40 cellular contexts compared by ENCODE assay signal in the genomic region with DNA sequence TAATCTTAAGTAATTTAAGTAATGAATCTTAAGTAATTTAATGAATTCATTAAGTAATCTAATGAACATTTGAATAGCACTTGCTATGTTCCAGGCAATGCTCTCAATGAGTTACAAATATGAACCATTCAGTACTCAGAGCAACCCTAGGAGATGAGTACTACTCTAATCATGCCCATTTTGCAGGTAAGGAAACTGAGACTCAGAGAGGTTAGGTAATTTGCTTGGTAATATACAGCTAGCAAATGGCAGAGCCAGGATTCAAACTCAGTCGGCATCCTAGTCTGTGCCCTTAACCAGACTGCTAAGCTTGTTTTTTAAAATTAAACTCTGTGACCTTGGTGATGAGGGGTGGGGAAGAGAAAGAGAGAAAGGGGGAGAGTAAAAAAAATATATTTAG. TPM values are rescaled to one million over a fixed set of nuclear protein-coding genes. Genes with fewer than 3 reads are reported as not detected.
"Had no signal": no experiment of that assay in that cellular context is flagged by ENCODE, and none has a peak within 500 bp of the region (broad histone marks: within the 10 kb centered on the region; RNA-seq: fewer than 3 reads in every experiment).

No MANE protein-coding gene starts in this region.

- H3K9me3 Mint-ChIP-seq: activated naive CD4-positive, alpha-beta T cell treated with anti-CD3 and anti-CD28 coated beads for 36 hours; activated naive CD4-positive, alpha-beta T cell treated with anti-CD3 and anti-CD28 coated beads, Interleukin-2, amount 10 ng/mL, durations not matched to agents 7 days and 5 days; activated naive CD4-positive, alpha-beta T cell treated with anti-CD3 and anti-CD28 coated beads, Interleukin-2, amount 50 U/mL, for 24 hours; activated naive CD4-positive, alpha-beta T cell treated with anti-CD3 and anti-CD28 coated beads, Interleukin-2, amount 50 U/mL, for 72 hours; activated naive CD8-positive, alpha-beta T cell treated with anti-CD3 and anti-CD28 coated beads for 36 hours; activated naive CD8-positive, alpha-beta T cell treated with anti-CD3 and anti-CD28 coated beads, Interleukin-2, amount 10 ng/mL, durations not matched to agents 7 days and 5 days; activated naive CD8-positive, alpha-beta T cell treated with anti-CD3 and anti-CD28 coated beads, Interleukin-2, amount 50 U/mL, for 24 hours; activated T-cell treated with anti-CD3 and anti-CD28 coated beads, Interleukin-2, amount 50 U/mL, for 24 hours; activated T-cell treated with anti-CD3 and anti-CD28 coated beads, Interleukin-2, amount 50 U/mL, for 4 hours; activated T-cell treated with anti-CD3 and anti-CD28 coated beads, Interleukin-2, amount 50 U/mL, for 72 hours; activated T-helper 1 cell treated with anti-CD3 and anti-CD28 coated beads, Interleukin-12 subunit alpha, Interleukin-12 subunit beta, Interleukin-2, Interleukin-4 antibody, amounts not matched to agents 30 ng/mL and 10 ng/mL and 1 ng/mL, durations not matched to agents 14 hours and 24 hours and 36 hours; activated T-helper 17 cell treated with anti-CD3 and anti-CD28 coated beads, Interleukin-2, amount 50 U/mL, for 72 hours; activated T-helper 2 cell treated with anti-CD3 and anti-CD28 coated beads, Interferon-gamma antibody, Interleukin-2, Interleukin-4, amounts not matched to agents 10 μg/mL and 5 μg/mL and 100 μg/mL, durations not matched to agents 14 hours and 24 hours and 36 hours; brain; central memory CD8-positive, alpha-beta T cell had no signal

- H3K9me3 ChIP-seq: adrenal gland, ascending aorta, body of pancreas, breast epithelium had no signal

- H3K27ac Mint-ChIP-seq: activated naive CD4-positive, alpha-beta T cell treated with anti-CD3 and anti-CD28 coated beads for 36 hours; activated naive CD4-positive, alpha-beta T cell treated with anti-CD3 and anti-CD28 coated beads, Interleukin-2, amount 10 ng/mL, durations not matched to agents 7 days and 5 days; activated naive CD4-positive, alpha-beta T cell treated with anti-CD3 and anti-CD28 coated beads, Interleukin-2, amount 50 U/mL, for 24 hours; activated naive CD4-positive, alpha-beta T cell treated with anti-CD3 and anti-CD28 coated beads, Interleukin-2, amount 50 U/mL, for 72 hours; activated naive CD8-positive, alpha-beta T cell; activated naive CD8-positive, alpha-beta T cell treated with anti-CD3 and anti-CD28 coated beads for 36 hours; activated naive CD8-positive, alpha-beta T cell treated with anti-CD3 and anti-CD28 coated beads, Interleukin-2, amount 10 ng/mL, durations not matched to agents 7 days and 5 days; activated naive CD8-positive, alpha-beta T cell treated with anti-CD3 and anti-CD28 coated beads, Interleukin-2, amount 50 U/mL, for 24 hours; activated T-cell treated with anti-CD3 and anti-CD28 coated beads, Interleukin-2, amount 50 U/mL, for 24 hours; activated T-cell treated with anti-CD3 and anti-CD28 coated beads, Interleukin-2, amount 50 U/mL, for 72 hours; activated T-helper 1 cell treated with anti-CD3 and anti-CD28 coated beads, Interleukin-12 subunit alpha, Interleukin-12 subunit beta, Interleukin-2, Interleukin-4 antibody, amounts not matched to agents 30 ng/mL and 10 ng/mL and 1 ng/mL, durations not matched to agents 14 hours and 24 hours and 36 hours; activated T-helper 17 cell treated with anti-CD3 and anti-CD28 coated beads, Interleukin-2, amount 50 U/mL, for 72 hours; activated T-helper 2 cell treated with anti-CD3 and anti-CD28 coated beads, Interferon-gamma antibody, Interleukin-2, Interleukin-4, amounts not matched to agents 10 μg/mL and 5 μg/mL and 100 μg/mL, durations not matched to agents 14 hours and 24 hours and 36 hours; brain had no signal

- H3K4me3 Mint-ChIP-seq: activated naive CD4-positive, alpha-beta T cell treated with anti-CD3 and anti-CD28 coated beads for 36 hours; activated naive CD4-positive, alpha-beta T cell treated with anti-CD3 and anti-CD28 coated beads, Interleukin-2, amount 10 ng/mL, durations not matched to agents 7 days and 5 days; activated naive CD4-positive, alpha-beta T cell treated with anti-CD3 and anti-CD28 coated beads, Interleukin-2, amount 50 U/mL, for 24 hours; activated naive CD8-positive, alpha-beta T cell; activated naive CD8-positive, alpha-beta T cell treated with anti-CD3 and anti-CD28 coated beads for 36 hours; activated naive CD8-positive, alpha-beta T cell treated with anti-CD3 and anti-CD28 coated beads, Interleukin-2, amount 10 ng/mL, durations not matched to agents 7 days and 5 days; activated naive CD8-positive, alpha-beta T cell treated with anti-CD3 and anti-CD28 coated beads, Interleukin-2, amount 50 U/mL, for 24 hours; activated T-cell treated with anti-CD3 and anti-CD28 coated beads, Interleukin-2, amount 50 U/mL, for 24 hours; activated T-cell treated with anti-CD3 and anti-CD28 coated beads, Interleukin-2, amount 50 U/mL, for 4 hours; activated T-cell treated with anti-CD3 and anti-CD28 coated beads, Interleukin-2, amount 50 U/mL, for 72 hours; activated T-helper 1 cell treated with anti-CD3 and anti-CD28 coated beads, Interleukin-12 subunit alpha, Interleukin-12 subunit beta, Interleukin-2, Interleukin-4 antibody, amounts not matched to agents 30 ng/mL and 10 ng/mL and 1 ng/mL, durations not matched to agents 14 hours and 24 hours and 36 hours; activated T-helper 17 cell treated with anti-CD3 and anti-CD28 coated beads, Interleukin-2, amount 50 U/mL, for 72 hours; central memory CD8-positive, alpha-beta T cell had no signal

- H3K4me3 ChIP-seq: adrenal gland, ascending aorta, body of pancreas, breast epithelium, cardiac muscle cell had no signal

- DNase-seq: activated effector memory CD4-positive, alpha-beta T cell treated with anti-CD3 and anti-CD28 coated beads, Interleukin-2, amount 50 U/mL, for 16 hours; activated effector memory CD4-positive, alpha-beta T cell treated with Interleukin-2 at 50 U/mL for 16 hours; activated gamma-delta T cell; activated gamma-delta T cell treated with Interleukin-2 at 50 U/mL for 16 hours; activated naive CD4-positive, alpha-beta T cell; activated naive CD4-positive, alpha-beta T cell treated with anti-CD3 and anti-CD28 coated beads for 36 hours; activated naive CD4-positive, alpha-beta T cell treated with anti-CD3 and anti-CD28 coated beads, Interleukin-2, amount 10 ng/mL, durations not matched to agents 7 days and 5 days; activated naive CD4-positive, alpha-beta T cell treated with anti-CD3 and anti-CD28 coated beads, Interleukin-2, amount 50 U/mL, for 16 hours; activated naive CD4-positive, alpha-beta T cell treated with Interleukin-2 at 50 U/mL for 16 hours; activated naive CD8-positive, alpha-beta T cell treated with anti-CD3 and anti-CD28 coated beads for 36 hours; activated naive CD8-positive, alpha-beta T cell treated with anti-CD3 and anti-CD28 coated beads, Interleukin-2, amount 10 ng/mL, durations not matched to agents 7 days and 5 days; activated naive CD8-positive, alpha-beta T cell treated with anti-CD3 and anti-CD28 coated beads, Interleukin-2, amount 50 U/mL, for 24 hours; activated T-cell treated with anti-CD3 and anti-CD28 coated beads, Interleukin-2, amount 50 U/mL, for 1 hour; activated T-cell treated with anti-CD3 and anti-CD28 coated beads, Interleukin-2, amount 50 U/mL, for 24 hours; activated T-cell treated with anti-CD3 and anti-CD28 coated beads, Interleukin-2, amount 50 U/mL, for 4 hours; activated T-cell treated with anti-CD3 and anti-CD28 coated beads, Interleukin-2, amount 50 U/mL, for 48 hours; activated T-cell treated with anti-CD3 and anti-CD28 coated beads, Interleukin-2, amount 50 U/mL, for 72 hours; adrenal gland; amniotic stem cell; amygdala; aorta; body of pancreas; brain microvascular endothelial cell; caudate nucleus; central memory CD4-positive, alpha-beta T cell; cerebellar nuclear complex had no signal

- H3K27me3 ChIP-seq: adrenal gland, ascending aorta, body of pancreas, brain microvascular endothelial cell, breast epithelium, cardiac muscle cell had no signal

- H3K27ac ChIP-seq: adrenal gland, ascending aorta, body of pancreas, brain microvascular endothelial cell, breast epithelium, cardiac muscle cell had no signal

- ATAC-seq: activated naive CD4-positive, alpha-beta T cell treated with anti-CD3 and anti-CD28 coated beads, Interleukin-2, amount 50 U/mL, for 72 hours; activated naive CD8-positive, alpha-beta T cell treated with anti-CD3 and anti-CD28 coated beads, Interleukin-2, amount 50 U/mL, for 24 hours; activated T-cell treated with anti-CD3 and anti-CD28 coated beads, Interleukin-2, amount 50 U/mL, for 4 hours; activated T-cell treated with anti-CD3 and anti-CD28 coated beads, Interleukin-2, amount 50 U/mL, for 72 hours; activated T-helper 17 cell treated with anti-CD3 and anti-CD28 coated beads, Interleukin-2, amount 50 U/mL, for 72 hours; body of pancreas had no signal

- H3K36me3 ChIP-seq: adrenal gland, ascending aorta, brain microvascular endothelial cell, breast epithelium, cardiac muscle cell had no signal

- H3K27me3 Mint-ChIP-seq: activated naive CD4-positive, alpha-beta T cell treated with anti-CD3 and anti-CD28 coated beads, Interleukin-2, amount 10 ng/mL, durations not matched to agents 7 days and 5 days; activated naive CD4-positive, alpha-beta T cell treated with anti-CD3 and anti-CD28 coated beads, Interleukin-2, amount 50 U/mL, for 24 hours; activated naive CD8-positive, alpha-beta T cell; activated naive CD8-positive, alpha-beta T cell treated with anti-CD3 and anti-CD28 coated beads for 36 hours; activated naive CD8-positive, alpha-beta T cell treated with anti-CD3 and anti-CD28 coated beads, Interleukin-2, amount 10 ng/mL, durations not matched to agents 7 days and 5 days; activated naive CD8-positive, alpha-beta T cell treated with anti-CD3 and anti-CD28 coated beads, Interleukin-2, amount 50 U/mL, for 24 hours; activated T-cell treated with anti-CD3 and anti-CD28 coated beads, Interleukin-2, amount 50 U/mL, for 24 hours; activated T-helper 17 cell treated with anti-CD3 and anti-CD28 coated beads, Interleukin-2, amount 50 U/mL, for 72 hours; central memory CD8-positive, alpha-beta T cell had no signal

- H3K36me3 Mint-ChIP-seq: activated naive CD4-positive, alpha-beta T cell treated with anti-CD3 and anti-CD28 coated beads, Interleukin-2, amount 10 ng/mL, durations not matched to agents 7 days and 5 days; activated naive CD4-positive, alpha-beta T cell treated with anti-CD3 and anti-CD28 coated beads, Interleukin-2, amount 50 U/mL, for 72 hours; activated naive CD8-positive, alpha-beta T cell treated with anti-CD3 and anti-CD28 coated beads for 36 hours; brain had no signal

- FAIRE-seq: astrocyte, bronchial epithelial cell had no signal

RNA-seq across cellular contexts. Expression of a gene that starts 25.6 kb away (rescaled TPM):
- total RNA-seq: activated naive CD4-positive, alpha-beta T cell treated with anti-CD3 and anti-CD28 coated beads for 36 hours; activated T-cell treated with anti-CD3 and anti-CD28 coated beads, Interleukin-2, amount 50 U/mL, for 4 hours; activated T-helper 1 cell treated with anti-CD3 and anti-CD28 coated beads, Interleukin-12 subunit alpha, Interleukin-12 subunit beta, Interleukin-2, Interleukin-4 antibody, amounts not matched to agents 30 ng/mL and 10 ng/mL and 1 ng/mL, durations not matched to agents 14 hours and 24 hours and 36 hours; ascending aorta; cardiac muscle cell; chondrocyte had no signal
- polyA plus RNA-seq: cardiac muscle cell had no signal
